In genomic region chr19:35879770-35880317, GRCh38 we compare ENCODE assay signal across 8 cellular contexts. TPM values are rescaled to one million over a fixed set of nuclear protein-coding genes. Genes with fewer than 3 reads are reported as not detected.
DNase-seq lines count a peak whose midpoint lies in the region; ATAC-seq and TF ChIP-seq lines count a peak whose summit lies in the region.

No MANE protein-coding gene starts in this region.

- peaks cover 44% of the 10 kb centered on the region for H3K27me3 Mint-ChIP-seq in CD4-positive, alpha-beta T cell

- H3K4me1 ChIP-seq in uterus = no peaks in the 10 kb centered on the region

- no peak overlapping the region for H3K27ac Mint-ChIP-seq in CD4-positive, alpha-beta T cell

- peaks cover 14% of the 10 kb centered on the region for H3K4me1 Mint-ChIP-seq in CD4-positive, alpha-beta T cell (ENCODE audit: low read depth)

- H3K9me3 ChIP-seq in CD4-positive, alpha-beta T cell (ENCODE audit: control insufficient read depth, low read length) = no peaks in the 10 kb centered on the region
- H3K9me3 ChIP-seq in uterus = no peaks in the 10 kb centered on the region

- peak; percentile 65 for ATAC-seq in CD4-positive, alpha-beta T cell (ENCODE audit: poor library complexity)
- ATAC-seq in omental fat pad (ENCODE audit: low FRiP score) (peak; percentile 94), GM21576 (IDR thresholded peaks at IDR 0.05; ENCODE audit: unreplicated experiment) (no peak)

- no peaks in the 10 kb centered on the region for H3K36me3 ChIP-seq in uterus

- TF ChIP-seq CTCF in CD4-positive, alpha-beta T cell (IDR thresholded peaks at IDR 0.05) = no peak
- TF ChIP-seq CTCF in omental fat pad (IDR thresholded peaks at IDR 0.05) (no peak), uterus (IDR thresholded peaks at IDR 0.05) (no peak)

- in situ Hi-C loops in SK-MEL-5 (cut with HindIII; ENCODE audit: low pct_unique_long_range_greater_than_20kb, low sequenced_read_pairs) = no loop called here

- no peak for TF ChIP-seq POLR2A in uterus (IDR thresholded peaks at IDR 0.05)

- POLR2A ChIA-PET in CD4-positive, alpha-beta T cell (lab: Charles Lee) = no interaction called here

- no peak overlapping the region for H3K27ac ChIP-seq in CD4-positive, alpha-beta T cell (ENCODE audit: low read depth, low read length)
- H3K27ac ChIP-seq in uterus = no peak overlapping the region

- intact Hi-C loops in CD4-positive, alpha-beta T cell (cut with DNase I, micrococcal nuclease) = no loop called here
- intact Hi-C loops in uterus (cut with DNase I; ENCODE audit: low total_unique reads) = loop anchor here (10.0 kb wide), 1 partner anchor 55 kb away; the partner anchor contains the start of gene LRFN3

- CTCF ChIA-PET in CD4-positive, alpha-beta T cell (lab: Charles Lee) = interaction anchor here (1.2 kb wide), 1 partner anchor 52 kb away, joined by 4 read pairs; no protein-coding TSS in a partner anchor

- peak; percentile 48 to 73 (median 60) for DNase-seq in CD4-positive, alpha-beta T cell
- DNase-seq in HT1080 (ENCODE audit: low read depth) = peak; percentile 86
- peak; percentile 84 for DNase-seq in SK-MEL-5 (ENCODE audit: low read depth, low spot score)
- peak; percentile 81 for DNase-seq in activated naive CD4-positive, alpha-beta T cell treated with Interleukin-2 at 50 U/mL for 16 hours
- peak; percentile 61 for DNase-seq in foreskin melanocyte
- peak; percentile 84 for DNase-seq in omental fat pad (ENCODE audit: low spot score)
- DNase-seq in uterus = peak; percentile 70 to 81

- no peaks in the 10 kb centered on the region for H3K36me3 Mint-ChIP-seq in CD4-positive, alpha-beta T cell (ENCODE audit: low read depth)

- no peaks in the 10 kb centered on the region for H3K9me3 Mint-ChIP-seq in CD4-positive, alpha-beta T cell

- H3K27me3 ChIP-seq in CD4-positive, alpha-beta T cell (ENCODE audit: control insufficient read depth, insufficient read depth, low read length) = peaks cover 18% of the 10 kb centered on the region
- peaks cover 0 to 7% of the 10 kb centered on the region in 2 donors for H3K27me3 ChIP-seq in uterus

- no peak overlapping the region for H3K4me3 ChIP-seq in uterus

- H3K4me3 Mint-ChIP-seq in CD4-positive, alpha-beta T cell = no peak overlapping the region

RNA-seq across cellular contexts. Expression of gene APLP1, which starts 11.5 kb away (rescaled TPM):
- not detected for total RNA-seq in CD4-positive, alpha-beta T cell
- 1.6 and 6.6 TPM in 2 replicates for total RNA-seq in HT1080 (2014; rRNA removed; shearing (Covaris generic))
- polyA plus RNA-seq in HT1080 (2015; cell fraction: cytosol; rRNA removed) = 2.5 and 2.7 TPM in 2 replicates
- polyA plus RNA-seq in HT1080 (2015; cell fraction: nucleus; rRNA removed) = 1.9 and 3.0 TPM in 2 replicates
- 9.2 and 13.5 TPM in 2 replicates for total RNA-seq in SK-MEL-5 (2014; rRNA removed; shearing (Covaris generic))
- polyA plus RNA-seq in SK-MEL-5 (2015; cell fraction: cytosol; rRNA removed) = 35.6 and 55.6 TPM in 2 replicates
- polyA plus RNA-seq in SK-MEL-5 (2015; cell fraction: nucleus; rRNA removed) = 12.0 and 12.6 TPM in 2 replicates
- total RNA-seq in omental fat pad = 10 to 100 TPM in 1 of 4 donors, 1 to 10 TPM in 3; 1.1 to 10.1 (median 2.3) TPM
- 10 to 100 TPM in 1 of 4 donors, 1 to 10 TPM in 1, not detected in 2; 6.1 to 16.2 TPM for total RNA-seq in uterus

RNA-seq across cellular contexts. Expression of gene NFKBID, which starts 20.5 kb away (rescaled TPM):
- total RNA-seq in CD4-positive, alpha-beta T cell = 10 to 100 TPM; 26.5 to 30.1 TPM
- total RNA-seq in HT1080 (2014; rRNA removed; shearing (Covaris generic)) = 5.8 and 5.9 TPM in 2 replicates
- polyA plus RNA-seq in HT1080 (2015; cell fraction: cytosol; rRNA removed) = 1.4 and 2.2 TPM in 2 replicates
- polyA plus RNA-seq in HT1080 (2015; cell fraction: nucleus; rRNA removed) = 12.2 and 16.8 TPM in 2 replicates
- total RNA-seq in SK-MEL-5 (2014; rRNA removed; shearing (Covaris generic)) = 1.1 and 1.9 TPM in 2 replicates
- polyA plus RNA-seq in SK-MEL-5 (2015; cell fraction: cytosol; rRNA removed) = 1.6 and 1.9 TPM in 2 replicates
- 17.7 and 27.1 TPM in 2 replicates for polyA plus RNA-seq in SK-MEL-5 (2015; cell fraction: nucleus; rRNA removed)
- total RNA-seq in omental fat pad (10 to 100 TPM in 3 of 4 donors, 1 to 10 TPM in 1; 7.4 to 52.7 (median 15.5) TPM), uterus (10 to 100 TPM in 2 of 4 donors, 1 to 10 TPM in 2; 4.4 to 18.2 (median 9.5) TPM)

RNA-seq across cellular contexts. Expression of gene HCST, which starts 22.5 kb away (rescaled TPM):
- 10 to 100 TPM; 72.4 to 78.6 TPM for total RNA-seq in CD4-positive, alpha-beta T cell
- not detected in 2 replicates for total RNA-seq in HT1080 (2014; rRNA removed; shearing (Covaris generic))
- polyA plus RNA-seq in HT1080 (2015; cell fraction: cytosol; rRNA removed) = not detected in 2 replicates
- not detected in 2 replicates for polyA plus RNA-seq in HT1080 (2015; cell fraction: nucleus; rRNA removed)
- total RNA-seq in SK-MEL-5 (2014; rRNA removed; shearing (Covaris generic)) = not detected in 2 replicates
- not detected in 2 replicates for polyA plus RNA-seq in SK-MEL-5 (2015; cell fraction: cytosol; rRNA removed)
- polyA plus RNA-seq in SK-MEL-5 (2015; cell fraction: nucleus; rRNA removed) = not detected in 2 replicates
- total RNA-seq in omental fat pad (10 to 100 TPM in 2 of 4 donors, 1 to 10 TPM in 2; 7.6 to 57.0 (median 13.3) TPM), uterus (10 to 100 TPM in 1 of 4 donors, 1 to 10 TPM in 2, not detected in 1; 1.6 to 47.1 (median 4.5) TPM)

RNA-seq across cellular contexts. Expression of gene KIRREL2, which starts 23.1 kb away (rescaled TPM):
- under 1 TPM in 1 of 2 experiments, not detected in 1; 0.14 TPM for total RNA-seq in CD4-positive, alpha-beta T cell
- not detected in 2 replicates for total RNA-seq in HT1080 (2014; rRNA removed; shearing (Covaris generic))
- polyA plus RNA-seq in HT1080 (2015; cell fraction: cytosol; rRNA removed) = 0.03 and 0.08 TPM in 2 replicates
- 0.13 and 0.16 TPM in 2 replicates for polyA plus RNA-seq in HT1080 (2015; cell fraction: nucleus; rRNA removed)
- total RNA-seq in SK-MEL-5 (2014; rRNA removed; shearing (Covaris generic)) = 1.7 and 2.4 TPM in 2 replicates
- 2.0 TPM in 2 replicates for polyA plus RNA-seq in SK-MEL-5 (2015; cell fraction: cytosol; rRNA removed)
- 0.39 and 0.89 TPM in 2 replicates for polyA plus RNA-seq in SK-MEL-5 (2015; cell fraction: nucleus; rRNA removed)
- 1 to 10 TPM in 1 of 4 donors, under 1 TPM in 2, not detected in 1; 0.25 to 1.4 (median 0.48) TPM for total RNA-seq in omental fat pad
- 1 to 10 TPM in 1 of 4 donors, under 1 TPM in 1, not detected in 2; 0.55 to 2.8 TPM for total RNA-seq in uterus

RNA-seq across cellular contexts. Expression of gene NPHS1, which starts 27.5 kb away (rescaled TPM):
- total RNA-seq in CD4-positive, alpha-beta T cell = not detected
- total RNA-seq in HT1080 (2014; rRNA removed; shearing (Covaris generic)) = not detected in 2 replicates
- not detected in 2 replicates for polyA plus RNA-seq in HT1080 (2015; cell fraction: cytosol; rRNA removed)
- polyA plus RNA-seq in HT1080 (2015; cell fraction: nucleus; rRNA removed) = not detected in 2 replicates
- total RNA-seq in SK-MEL-5 (2014; rRNA removed; shearing (Covaris generic)) = not detected in 2 replicates
- polyA plus RNA-seq in SK-MEL-5 (2015; cell fraction: cytosol; rRNA removed) = 0.07 TPM in 1 of 2 replicates, not detected in the other
- polyA plus RNA-seq in SK-MEL-5 (2015; cell fraction: nucleus; rRNA removed) = 0.14 TPM in 1 of 2 replicates, not detected in the other
- 1 to 10 TPM in 1 of 4 donors, under 1 TPM in 1, not detected in 2; 0.48 to 1.5 TPM for total RNA-seq in omental fat pad
- under 1 TPM in 1 of 4 donors, not detected in 3; 0.14 TPM for total RNA-seq in uterus
